ENCODE assay signal across 27 cellular contexts in genomic region chr2:203105996-203106395, GRCh38.
DNase-seq lines count a peak whose midpoint lies in the region; ATAC-seq, FAIRE-seq and TF ChIP-seq lines count a peak whose summit lies in the region.
"Had no signal": no experiment of that assay in that cellular context is flagged by ENCODE, and none has a peak within 500 bp of the region (broad histone marks: within the 10 kb centered on the region; RNA-seq: fewer than 3 reads in every experiment).

No MANE protein-coding gene starts in this region.

- no peaks in the 10 kb centered on the region for H3K4me1 Mint-ChIP-seq in natural killer cell
- no peaks in the 10 kb centered on the region for H3K4me1 Mint-ChIP-seq in endodermal cell
- H3K4me1 Mint-ChIP-seq: activated B cell treated with CpG ODN at 0.5 μM for 24 hours had no signal

- H3K9ac ChIP-seq in endodermal cell (ENCODE audit: extremely low read depth, low read length, poor library complexity, severe bottlenecking): no peak overlapping the region

- DNase-seq in NCI-H226: peak; percentile 63
- DNase-seq in bronchial epithelial cell (ENCODE audit: low read depth): peak; percentile 8
- no peak for DNase-seq in left ventricle myocardium superior
- peak; percentile 39 for DNase-seq in pulmonary artery endothelial cell (ENCODE audit: low read depth, low spot score)
- no peak for DNase-seq in natural killer cell
- DNase-seq in endodermal cell: no peak
- no peak for DNase-seq in HCEC 1CT
- DNase-seq: ACHN; activated B cell treated with CpG ODN at 0.5 μM for 24 hours; activated CD4-positive, alpha-beta T cell treated with anti-CD3 and anti-CD28 coated beads, Interleukin-2, amount 50 U/mL, for 4 hours; activated naive CD4-positive, alpha-beta T cell treated with anti-CD3 and anti-CD28 coated beads for 36 hours; caudate nucleus; glutamatergic neuron; H7; kidney glomerular epithelial cell; mesenchymal stem cell; NCI-H1092; NCI-H187; NCI-H2171 treated with DMSO at 0.1 percent for 48 hours; NCI-H524 treated with DMSO at 0.1 percent for 48 hours; stimulated activated CD4-positive, alpha-beta T cell treated with anti-CD3 and anti-CD28 coated beads, Interleukin-2, amount 100 ng/mL, for 24 hours; SW 1271; T-helper 9 cell; transverse colon had no signal

- no peak overlapping the region for H3K27ac ChIP-seq in endodermal cell (ENCODE audit: low read depth, low read length)
- H3K27ac ChIP-seq: transverse colon had no signal

- H3K27ac Mint-ChIP-seq in natural killer cell (no peak overlapping the region), endodermal cell (no peak overlapping the region)
- H3K27ac Mint-ChIP-seq: activated B cell treated with CpG ODN at 0.5 μM for 24 hours; activated naive CD4-positive, alpha-beta T cell treated with anti-CD3 and anti-CD28 coated beads for 36 hours; activated T-helper 1 cell treated with anti-CD3 and anti-CD28 coated beads, Interleukin-12 subunit alpha, Interleukin-12 subunit beta, Interleukin-2, Interleukin-4 antibody, amounts not matched to agents 30 ng/mL and 10 ng/mL and 1 ng/mL, durations not matched to agents 14 hours and 24 hours and 36 hours had no signal

- TF ChIP-seq CTCF in bronchial epithelial cell (IDR thresholded peaks at IDR 0.05; ENCODE audit: insufficient read depth, low read length, severe bottlenecking) (no peak), natural killer cell (IDR thresholded peaks at IDR 0.05) (no peak), endodermal cell (conservative IDR thresholded peaks at IDR 0.05) (no peak)

- no peak for FAIRE-seq in bronchial epithelial cell (lab: Jason Lieb, UNC)

- ATAC-seq in left ventricle myocardium superior: peak; percentile 86
- no peak for ATAC-seq in GM19397 (IDR thresholded peaks at IDR 0.05; ENCODE audit: unreplicated experiment)
- ATAC-seq in natural killer cell: no peak
- ATAC-seq: Panc1 had no signal

- no peaks in the 10 kb centered on the region for H3K27me3 Mint-ChIP-seq in natural killer cell (ENCODE audit: low read depth in 2 of 2)
- no peaks in the 10 kb centered on the region for H3K27me3 Mint-ChIP-seq in endodermal cell (ENCODE audit: insufficient read depth)
- H3K27me3 Mint-ChIP-seq: activated B cell treated with CpG ODN at 0.5 μM for 24 hours had no signal

- no peak overlapping the region for H3K4me3 Mint-ChIP-seq in natural killer cell
- no peak overlapping the region for H3K4me3 Mint-ChIP-seq in endodermal cell
- H3K4me3 Mint-ChIP-seq: activated B cell treated with CpG ODN at 0.5 μM for 24 hours; activated naive CD4-positive, alpha-beta T cell treated with anti-CD3 and anti-CD28 coated beads for 36 hours; activated T-helper 1 cell treated with anti-CD3 and anti-CD28 coated beads, Interleukin-12 subunit alpha, Interleukin-12 subunit beta, Interleukin-2, Interleukin-4 antibody, amounts not matched to agents 30 ng/mL and 10 ng/mL and 1 ng/mL, durations not matched to agents 14 hours and 24 hours and 36 hours had no signal

- no peaks in the 10 kb centered on the region for H3K27me3 ChIP-seq in bronchial epithelial cell (ENCODE audit: control insufficient read depth, insufficient read depth, low read length)
- H3K27me3 ChIP-seq in endodermal cell (ENCODE audit: control insufficient read depth, insufficient read depth, low read length, poor library complexity, severe bottlenecking): no peaks in the 10 kb centered on the region
- H3K27me3 ChIP-seq: transverse colon had no signal

- intact Hi-C loops in left ventricle myocardium superior (cut with micrococcal nuclease) (no loop called here), natural killer cell (cut with micrococcal nuclease) (no loop called here)

- H3K36me3 Mint-ChIP-seq in natural killer cell (peaks cover 34% of the 10 kb centered on the region), endodermal cell (ENCODE audit: low read depth) (peaks cover 60% of the 10 kb centered on the region)

- H3K4me1 ChIP-seq in endodermal cell (ENCODE audit: control insufficient read depth, insufficient read depth, low read length): no peaks in the 10 kb centered on the region
- H3K4me1 ChIP-seq: transverse colon had no signal

- H3K9me3 ChIP-seq in endodermal cell (ENCODE audit: control insufficient read depth, low read length): peaks cover 17% of the 10 kb centered on the region

- H3K36me3 ChIP-seq in bronchial epithelial cell (ENCODE audit: control insufficient read depth, insufficient read depth, low read length): peaks cover 7% of the 10 kb centered on the region
- H3K36me3 ChIP-seq in endodermal cell (ENCODE audit: control insufficient read depth, insufficient read depth, low read length): peaks cover 47% of the 10 kb centered on the region

- H3K4me3 ChIP-seq in bronchial epithelial cell (ENCODE audit: low read depth, low read length) (no peak overlapping the region), endodermal cell (ENCODE audit: low read length) (no peak overlapping the region)
- H3K4me3 ChIP-seq: transverse colon had no signal

- peaks cover 5 to 12% of the 10 kb centered on the region in 2 donors for H3K9me3 Mint-ChIP-seq in natural killer cell
- peaks cover 17% of the 10 kb centered on the region for H3K9me3 Mint-ChIP-seq in endodermal cell

Comparison
In these comparisons a context has a peak if more than half of its experiments do, and no peak if none do; other contexts are left out.
1. DNase-seq: peak in NCI-H226 (single experiment), bronchial epithelial cell (single experiment) and pulmonary artery endothelial cell (single experiment); none in left ventricle myocardium superior (single experiment), natural killer cell (single experiment), endodermal cell (single experiment) and HCEC 1CT (single experiment).